In genomic region chr20:34363062-34364012, GRCh38 we compare ENCODE assay signal across 9 cellular contexts. TPM values are rescaled to one million over a fixed set of nuclear protein-coding genes. Genes with fewer than 3 reads are reported as not detected.
DNase-seq lines count a peak whose midpoint lies in the region; ATAC-seq, FAIRE-seq and TF ChIP-seq lines count a peak whose summit lies in the region.
"Had no signal": no experiment of that assay in that cellular context is flagged by ENCODE, and none has a peak within 500 bp of the region (broad histone marks: within the 10 kb centered on the region; RNA-seq: fewer than 3 reads in every experiment).

Gene ITCH (plus strand): TSS chr20:34363273. CDS start chr20:34393812, 30,539 bp downstream.

- peak within 1 kb of the TSS; percentile 90 to 91 for H3K9ac ChIP-seq in kidney (ENCODE audit: low read length in 2 of 2)

- no peaks in the 10 kb centered on the region for H3K36me3 ChIP-seq in kidney (ENCODE audit: control insufficient read depth in 1 of 2, insufficient read depth in 2 of 2, low read length in 2 of 2)

- intact Hi-C loops in kidney (cut with DNase I), result no loop called here

- H3K9me3 ChIP-seq in kidney (ENCODE audit: control insufficient read depth in 1 of 2, low read length in 2 of 2), result no peaks in the 10 kb centered on the region

- ATAC-seq in GM19035 (IDR thresholded peaks at IDR 0.05; ENCODE audit: unreplicated experiment), result peak; percentile 92
- ATAC-seq in HG03354 (IDR thresholded peaks at IDR 0.05; ENCODE audit: poor library complexity, severe bottlenecking, unreplicated experiment), result peak; percentile 97

- no peak for FAIRE-seq in kidney (lab: Jason Lieb, UNC)
- FAIRE-seq: colon had no signal

- H3K27ac ChIP-seq in kidney (ENCODE audit: low read depth in 2 of 2, low read length in 2 of 2), result peak within 1 kb of the TSS; percentile 82 to 89

- DNase-seq in AG09319 (ENCODE audit: extremely low read depth, low read depth) (peak; percentile 88), NCI-H446 treated with DMSO at 0.1 percent for 48 hours (lab: John Stamatoyannopoulos, UW) (peak; percentile 85), cerebellar nuclear complex (lab: John Stamatoyannopoulos, UW) (peak; percentile 39 to 82), kidney (peak; percentile 98)
- DNase-seq in activated CD4-positive, CD25-positive, alpha-beta regulatory T cell treated with anti-CD3 and anti-CD28 coated beads, Interleukin-2, amount 50 U/mL, for 72 hours, result peak; percentile 91
- DNase-seq in stimulated activated CD4-positive, alpha-beta T cell treated with anti-CD3 and anti-CD28 coated beads, Interleukin-15, amount 100 ng/mL, for 24 hours, result peak; percentile 97

- peaks cover 9 to 10% of the 10 kb centered on the region in 2 donors for H3K4me1 ChIP-seq in kidney (ENCODE audit: control insufficient read depth in 1 of 2, insufficient read depth in 1 of 2, low read depth in 1 of 2, low read length in 2 of 2)

- no peak for TF ChIP-seq CTCF in AG09319 (IDR thresholded peaks at IDR 0.05; ENCODE audit: low read depth, low read length)
- no peak for TF ChIP-seq CTCF in kidney (IDR thresholded peaks at IDR 0.05; ENCODE audit: borderline replicate concordance, extremely low read depth, insufficient read depth)

- peak within 1 kb of the TSS; percentile 80 to 89 for H3K4me3 ChIP-seq in kidney (ENCODE audit: low read length in 2 of 2)

RNA-seq across cellular contexts. Expression of gene ITCH, which starts in this region (rescaled TPM):
- total RNA-seq in kidney, result 63.1 TPM
- polyA plus RNA-seq in kidney (ENCODE audit: insufficient read depth, low read depth, low replicate concordance), result 10.1 TPM

Comparison
In these comparisons a context has a peak if more than half of its experiments do, and no peak if none do; other contexts are left out.
1. Peak in every context shown above with its lines: DNase-seq, ATAC-seq, H3K4me3 ChIP-seq and H3K27ac ChIP-seq.